23 cellular contexts compared by ENCODE assay signal in genomic region chr13:44086389-44086788, GRCh38.
"Had no signal": no experiment of that assay in that cellular context is flagged by ENCODE, and none has a peak within 500 bp of the region (broad histone marks: within the 10 kb centered on the region; RNA-seq: fewer than 3 reads in every experiment).

No MANE protein-coding gene starts in this region.

- H3K27ac Mint-ChIP-seq: dendritic cell treated with granulocyte-macrophage colony-stimulating factor and Interleukin-4, amounts not matched to agents 40 ng/mL and 50 ng/mL, for 4 days; endodermal cell had no signal

- H3K27me3 ChIP-seq: colonic mucosa, dorsolateral prefrontal cortex, esophagus squamous epithelium, foreskin keratinocyte, gastrocnemius medialis, gastroesophageal sphincter, heart left ventricle, heart right ventricle had no signal

- ATAC-seq: esophagus mucosa, foreskin keratinocyte, gastrocnemius medialis, gastroesophageal sphincter, heart left ventricle, heart right ventricle had no signal

- H3K4me3 ChIP-seq: colonic mucosa, coronary artery, dorsolateral prefrontal cortex, esophagus squamous epithelium, gastrocnemius medialis, gastroesophageal sphincter, heart left ventricle, heart right ventricle had no signal

- DNase-seq: colonic mucosa; cortex of kidney; dermis blood vessel endothelial cell; dorsolateral prefrontal cortex; effector CD4-positive, alpha-beta T cell; effector CD8-positive, alpha-beta T cell; effector memory CD4-positive, alpha-beta T cell; endodermal cell; erythroblast; esophagus squamous epithelium; foreskin fibroblast; foreskin keratinocyte; foreskin melanocyte; gastrocnemius medialis; glutamatergic neuron; head of caudate nucleus; heart left ventricle; heart right ventricle had no signal

- H3K9me3 ChIP-seq: colonic mucosa, esophagus squamous epithelium, gastrocnemius medialis, gastroesophageal sphincter, heart right ventricle had no signal

- H3K4me1 Mint-ChIP-seq: endodermal cell had no signal

- H3K4me3 Mint-ChIP-seq: dendritic cell treated with granulocyte-macrophage colony-stimulating factor and Interleukin-4, amounts not matched to agents 40 ng/mL and 50 ng/mL, for 4 days; endodermal cell had no signal

- H3K36me3 ChIP-seq: colonic mucosa, esophagus squamous epithelium, gastrocnemius medialis, gastroesophageal sphincter, heart left ventricle, heart right ventricle had no signal

- H3K27ac ChIP-seq: colonic mucosa, coronary artery, dorsolateral prefrontal cortex, epithelial cell of prostate, esophagus squamous epithelium, foreskin keratinocyte, gastrocnemius medialis, gastroesophageal sphincter, heart left ventricle, heart right ventricle had no signal

- H3K4me1 ChIP-seq: colonic mucosa, esophagus squamous epithelium, foreskin keratinocyte, gastrocnemius medialis, gastroesophageal sphincter, heart left ventricle, heart right ventricle had no signal
